ENCODE assay signal across 22 cellular contexts in the genomic region with DNA sequence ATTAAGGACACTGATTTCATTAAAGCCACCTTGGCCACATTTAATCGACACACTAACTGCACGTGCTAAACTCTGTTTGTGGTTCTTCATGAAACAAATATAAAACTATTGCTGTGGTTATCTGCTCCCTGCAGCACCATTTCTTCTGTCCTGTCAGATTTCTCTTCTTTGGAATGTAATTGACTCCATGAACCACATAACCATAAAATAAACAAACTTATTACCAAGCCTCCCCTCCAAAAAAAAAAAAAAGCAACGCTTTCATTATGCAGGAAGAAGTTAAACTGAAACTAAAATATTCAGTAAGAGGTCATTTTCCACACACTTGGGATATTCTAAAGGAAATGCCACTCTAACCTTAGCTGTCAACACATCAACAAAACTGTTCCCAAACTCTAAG.
"Had no signal": no experiment of that assay in that cellular context is flagged by ENCODE, and none has a peak within 500 bp of the region (broad histone marks: within the 10 kb centered on the region; RNA-seq: fewer than 3 reads in every experiment).

No MANE protein-coding gene starts in this region.

- ATAC-seq: activated CD4-positive, CD25-positive, alpha-beta regulatory T cell treated with anti-CD3 and anti-CD28 coated beads, Interleukin-2, amount 50 U/mL, for 24 hours; activated CD8-positive, alpha-beta memory T cell treated with anti-CD3 and anti-CD28 coated beads, Interleukin-2, amount 10 ng/mL, durations not matched to agents 7 days and 5 days; activated CD8-positive, alpha-beta T cell treated with anti-CD3 and anti-CD28 coated beads for 36 hours; left lung; natural killer cell treated with Interleukin-12 subunit alpha and Interleukin-12 subunit beta and Interleukin-15 and Interleukin-18, amount 100 ng/mL, for 72 hours had no signal

- H3K36me3 ChIP-seq: adrenal gland, esophagus squamous epithelium, left lung, ovary, prostate gland, spleen, thoracic aorta had no signal

- H3K4me1 ChIP-seq: adrenal gland, esophagus squamous epithelium, left lung, prostate gland, spleen had no signal

- H3K4me3 ChIP-seq: adrenal gland, coronary artery, esophagus squamous epithelium, left lung, lung, ovary, prostate gland, spleen, thoracic aorta had no signal

- H3K9me3 ChIP-seq: adrenal gland, esophagus squamous epithelium, left lung, ovary, prostate gland, spleen, thoracic aorta had no signal

- H3K27me3 ChIP-seq: adrenal gland, esophagus squamous epithelium, left lung, ovary, spleen had no signal

- H3K27ac ChIP-seq: adrenal gland, coronary artery, esophagus squamous epithelium, left lung, ovary, prostate gland, spleen, thoracic aorta, VCaP had no signal

- DNase-seq: activated CD4-positive, alpha-beta T cell treated with anti-CD3 and anti-CD28 coated beads, Interleukin-2, amount 10 ng/mL, durations not matched to agents 24 days and 14 days; activated CD8-positive, alpha-beta memory T cell treated with anti-CD3 and anti-CD28 coated beads, Interleukin-2, amount 10 ng/mL, durations not matched to agents 7 days and 5 days; activated CD8-positive, alpha-beta T cell treated with anti-CD3 and anti-CD28 coated beads for 36 hours; activated gamma-delta T cell treated with Interleukin-2 at 50 U/mL for 16 hours; activated T-cell treated with anti-CD3 and anti-CD28 coated beads for 4 hours; adrenal gland; endodermal cell; esophagus squamous epithelium; foreskin melanocyte; kidney glomerular epithelial cell; left lung; ovary; spleen; stimulated activated CD4-positive, alpha-beta T cell treated with anti-CD3 and anti-CD28 coated beads, Interleukin-4, amount 100 ng/mL, for 1 hour; stimulated activated naive CD4-positive, alpha-beta T cell had no signal
